In the genomic region with DNA sequence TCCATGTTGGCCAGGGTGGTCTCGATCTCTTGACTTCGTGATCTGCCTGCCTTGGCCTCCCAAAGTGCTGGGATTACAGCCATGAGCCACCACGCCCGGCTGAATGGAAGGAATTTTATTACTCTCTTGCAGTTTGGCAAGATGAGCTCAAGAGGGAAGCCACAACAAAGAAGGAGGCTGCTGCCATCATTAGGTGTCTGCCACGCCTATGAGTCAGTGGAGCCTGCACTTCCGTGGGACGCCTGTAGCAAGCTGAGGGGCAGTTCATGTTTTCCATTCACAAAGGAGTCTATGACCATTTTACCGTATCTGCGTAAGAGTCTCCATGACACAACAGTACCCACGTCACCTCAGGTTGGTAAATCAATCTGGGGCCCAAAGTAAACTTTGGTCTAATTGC, we compare ENCODE assay signal across 1 cellular context.
TF ChIP-seq lines count a peak whose summit lies in the region.

No MANE protein-coding gene starts in this region.

TF ChIP-seq in K562, 482 proteins besides CTCF, POLR2A, EP300 and RAD21 (continued from another document):
- TF ChIP-seq TFE3 (CRISPR knock-in tag; IDR thresholded peaks at IDR 0.05) (no peak), GATA2 (CRISPR knock-in tag; IDR thresholded peaks at IDR 0.05) (no peak), YY1 (IDR thresholded peaks at IDR 0.05; ENCODE audit: borderline replicate concordance in 1 of 3, control insufficient read depth in 1 of 3, extremely low read depth in 1 of 3, insufficient read depth in 3 of 3, insufficient read length in 1 of 3, insufficient replicate concordance in 2 of 3, low read depth in 1 of 3, low read length in 2 of 3) (peak in 1 of 3 experiments; percentile 17), HLTF (IDR thresholded peaks at IDR 0.05) (no peak), L3MBTL2 (IDR thresholded peaks at IDR 0.05) (no peak), JUND (IDR thresholded peaks at IDR 0.05; ENCODE audit: borderline replicate concordance, low read depth, low read length) (peak; percentile 25; the same call in 1 of the 2 replicates), JUND (tag; IDR thresholded peaks at IDR 0.05; ENCODE audit: borderline replicate concordance, low read depth, low read length) (no peak), FOSL1 (tag; conservative IDR thresholded peaks at IDR 0.05) (0 out of 2 replicates have a peak, but pooled peaks have one; percentile 20), ZBTB11 (CRISPR knock-in tag; IDR thresholded peaks at IDR 0.05) (no peak), ELF4 (CRISPR knock-in tag; IDR thresholded peaks at IDR 0.05) (no peak), MYNN (IDR thresholded peaks at IDR 0.05) (peak; percentile 42; the same call in 1 of the 2 replicates), MYNN (CRISPR knock-in tag; IDR thresholded peaks at IDR 0.05) (no peak), ZFP36 (IDR thresholded peaks at IDR 0.05; ENCODE audit: low read depth, low read length, partially characterized antibody) (peak; percentile 24)
